ENCODE assay signal across 1 cellular context in genomic region chr11:61972796-61973602, GRCh38.
TF ChIP-seq lines count a peak whose summit lies in the region.

No MANE protein-coding gene starts in this region.

TF ChIP-seq in K562, 482 proteins besides CTCF, POLR2A, EP300 and RAD21 (continued from another document):
- TF ChIP-seq ZNF609 (CRISPR knock-in tag; IDR thresholded peaks at IDR 0.05; ENCODE audit: borderline replicate concordance): peak; percentile 69; the same call in 1 of the 2 replicates
- TF ChIP-seq KLF6 (CRISPR knock-in tag; IDR thresholded peaks at IDR 0.05; ENCODE audit: borderline replicate concordance): no peak
- no peak for TF ChIP-seq CCAR2 (IDR thresholded peaks at IDR 0.05; ENCODE audit: low read depth, low read length)
- TF ChIP-seq FOXM1 (IDR thresholded peaks at IDR 0.05; ENCODE audit: low read depth): no peak
- TF ChIP-seq FOXM1 (CRISPR knock-in tag; IDR thresholded peaks at IDR 0.05; ENCODE audit: low read depth): no peak
- no peak for TF ChIP-seq ZHX1 (conservative IDR thresholded peaks at IDR 0.05; ENCODE audit: low read length)
- TF ChIP-seq E2F3 (CRISPR knock-in tag; IDR thresholded peaks at IDR 0.05): 0 out of 2 replicates have a peak, but pooled peaks have one; percentile 26
- 0 out of 2 replicates have a peak, but pooled peaks have one; percentile 21 for TF ChIP-seq ZNF780A (CRISPR knock-in tag; IDR thresholded peaks at IDR 0.05)
- TF ChIP-seq RBM14 (IDR thresholded peaks at IDR 0.05; ENCODE audit: borderline replicate concordance, insufficient read depth, low read depth, low read length): no peak
- TF ChIP-seq NR2C1 (IDR thresholded peaks at IDR 0.05): no peak
- TF ChIP-seq NR2C1 (tag; IDR thresholded peaks at IDR 0.05): peak; percentile 44
- no peak for TF ChIP-seq NCOR1 (IDR thresholded peaks at IDR 0.05)
- TF ChIP-seq SREBF2 (CRISPR knock-in tag; IDR thresholded peaks at IDR 0.05): no peak
- TF ChIP-seq REST (CRISPR knock-in tag; IDR thresholded peaks at IDR 0.05; ENCODE audit: low read depth): no peak
- peak; percentile 5; the same call in 1 of the 2 replicates for TF ChIP-seq HSF4 (CRISPR knock-in tag; IDR thresholded peaks at IDR 0.05; ENCODE audit: borderline replicate concordance)
- no peak for TF ChIP-seq TBP (optimal IDR thresholded peaks at IDR 0.05; ENCODE audit: low read depth, low read length)
- no peak for TF ChIP-seq HBP1 (CRISPR knock-in tag; IDR thresholded peaks at IDR 0.05)
- TF ChIP-seq ZNF589 (CRISPR knock-in tag; IDR thresholded peaks at IDR 0.05; ENCODE audit: low read depth): peak; percentile 71; the same call in 1 of the 2 replicates
- TF ChIP-seq HDAC8 (tag; IDR thresholded peaks at IDR 0.05): 0 out of 2 replicates have a peak, but pooled peaks have one; percentile 48
- TF ChIP-seq ZNF23 (CRISPR knock-in tag; IDR thresholded peaks at IDR 0.05): no peak
- no peak for TF ChIP-seq ZNF583 (CRISPR knock-in tag; IDR thresholded peaks at IDR 0.05)
- TF ChIP-seq ZNF639 (CRISPR knock-in tag; conservative IDR thresholded peaks at IDR 0.05 in 1 of 2, IDR thresholded peaks at IDR 0.05 in 1 of 2): peak in 1 of 2 experiments; percentile 77; a peak in 1 of 4 replicates
- peak; percentile 98 for TF ChIP-seq ATF4 (CRISPR knock-in tag; IDR thresholded peaks at IDR 0.05)
- 0 out of 2 replicates have a peak, but pooled peaks have one; percentile 13 for TF ChIP-seq ZNF76 (CRISPR knock-in tag; IDR thresholded peaks at IDR 0.05; ENCODE audit: borderline replicate concordance)
- TF ChIP-seq ATF7 (IDR thresholded peaks at IDR 0.05): peak; percentile 64; the same call in 1 of the 2 replicates
- no peak for TF ChIP-seq YY1 (IDR thresholded peaks at IDR 0.05; ENCODE audit: borderline replicate concordance in 1 of 3, control insufficient read depth in 1 of 3, extremely low read depth in 1 of 3, insufficient read depth in 3 of 3, insufficient read length in 1 of 3, insufficient replicate concordance in 2 of 3, low read depth in 1 of 3, low read length in 2 of 3)
- TF ChIP-seq FOXP1 (CRISPR knock-in tag; IDR thresholded peaks at IDR 0.05): peak; percentile 27; the same call in 1 of the 2 replicates
- no peak for TF ChIP-seq CTCFL (IDR thresholded peaks at IDR 0.05; ENCODE audit: borderline replicate concordance, insufficient read depth, low read depth, low read length, poor library complexity, severe bottlenecking)
- TF ChIP-seq GABPB1 (CRISPR knock-in tag; IDR thresholded peaks at IDR 0.05): no peak
- no peak for TF ChIP-seq ZNF507 (tag; conservative IDR thresholded peaks at IDR 0.05)
